In the genomic region with DNA sequence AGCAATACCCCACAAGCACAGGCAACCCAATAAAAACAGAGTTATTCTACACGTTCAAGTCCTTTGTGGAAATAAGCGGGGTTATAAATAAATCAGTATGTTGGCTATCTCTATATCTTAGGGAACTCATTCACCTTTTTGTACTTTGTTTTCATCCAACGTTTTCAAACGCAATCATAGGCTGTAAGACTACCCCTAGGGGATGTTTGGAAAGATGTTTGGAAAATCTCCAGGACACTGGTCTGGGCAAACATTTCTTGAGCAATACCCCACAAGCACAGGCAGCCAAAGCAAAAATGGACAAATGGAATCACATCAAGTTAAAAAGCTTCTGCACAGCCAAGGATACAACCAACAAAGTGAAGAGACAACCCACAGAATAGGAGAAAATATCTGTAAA, we compare ENCODE assay signal across 15 cellular contexts.
DNase-seq lines count a peak whose midpoint lies in the region; FAIRE-seq and TF ChIP-seq lines count a peak whose summit lies in the region.
"Had no signal": no experiment of that assay in that cellular context is flagged by ENCODE, and none has a peak within 500 bp of the region (broad histone marks: within the 10 kb centered on the region; RNA-seq: fewer than 3 reads in every experiment).

No MANE protein-coding gene starts in this region.

- TF ChIP-seq CTCF in bronchial epithelial cell (IDR thresholded peaks at IDR 0.05; ENCODE audit: insufficient read depth, low read length, severe bottlenecking) (no peak), liver (IDR thresholded peaks at IDR 0.05; ENCODE audit: low read depth, low read length, missing input control) (peak; percentile 23)

- H3K4me1 ChIP-seq in liver (ENCODE audit: control insufficient read depth in 4 of 4, insufficient read depth in 4 of 4, low read length in 3 of 4) = peaks cover 0 to 12% (median 9%) of the 10 kb centered on the region in 4 donors
- H3K4me1 ChIP-seq: body of pancreas had no signal

- no peak for FAIRE-seq in bronchial epithelial cell (lab: Jason Lieb, UNC)
- FAIRE-seq: GM12892 had no signal

- DNase-seq in EH (ENCODE audit: low read depth) (peak; percentile 77), NCI-H226 (peak; percentile 69), bronchial epithelial cell (ENCODE audit: low read depth) (peak; percentile 87), NCI-H774 (lab: John Stamatoyannopoulos, UW) (no peak), AG08396 (ENCODE audit: low spot score) (no peak), NCI-H526 (lab: John Stamatoyannopoulos, UW) (no peak)
- no peak for DNase-seq in activated effector memory CD4-positive, alpha-beta T cell treated with Interleukin-2 at 50 U/mL for 16 hours
- DNase-seq: activated CD4-positive, alpha-beta memory T cell treated with anti-CD3 and anti-CD28 coated beads for 36 hours; body of pancreas; effector CD8-positive, alpha-beta T cell; MG63; NCI-H2171 had no signal

- WGBS in liver = 29% methylated on average over 4 of the region's 4 CpGs

- H3K9me3 ChIP-seq in liver (ENCODE audit: control insufficient read depth in 4 of 4, low read length in 3 of 4) = no peaks in the 10 kb centered on the region
- H3K9me3 ChIP-seq: body of pancreas had no signal

- no peaks in the 10 kb centered on the region for H3K27me3 ChIP-seq in bronchial epithelial cell (ENCODE audit: control insufficient read depth, insufficient read depth, low read length)
- no peaks in the 10 kb centered on the region for H3K27me3 ChIP-seq in liver (ENCODE audit: control insufficient read depth in 4 of 4, insufficient read depth in 4 of 4, low read length in 3 of 4)
- H3K27me3 ChIP-seq: body of pancreas, MG63 had no signal

- no peaks in the 10 kb centered on the region for H3K36me3 ChIP-seq in bronchial epithelial cell (ENCODE audit: control insufficient read depth, insufficient read depth, low read length)
- no peaks in the 10 kb centered on the region for H3K36me3 ChIP-seq in liver (ENCODE audit: control insufficient read depth in 4 of 4, insufficient read depth in 3 of 4, low read depth in 1 of 4, low read length in 3 of 4)
- H3K36me3 ChIP-seq: MG63 had no signal

- no peak overlapping the region for H3K9ac ChIP-seq in liver (ENCODE audit: low read depth in 1 of 2, low read length in 2 of 2)

- TF ChIP-seq RAD21 in liver (IDR thresholded peaks at IDR 0.05) = peak; percentile 57 to 59

- H3K4me3 ChIP-seq in bronchial epithelial cell (ENCODE audit: low read depth, low read length) = no peak overlapping the region
- no peak overlapping the region for H3K4me3 ChIP-seq in liver (ENCODE audit: low read depth in 1 of 3, low read length in 3 of 3)
- H3K4me3 ChIP-seq: body of pancreas, MG63 had no signal

- H3K27ac ChIP-seq in liver (ENCODE audit: low read depth in 1 of 2, low read length in 2 of 2) = no peak overlapping the region
- H3K27ac ChIP-seq: body of pancreas, C4-2B had no signal

TF ChIP-seq in liver, 16 proteins besides CTCF, POLR2A, EP300 and RAD21:
- no peak for TF ChIP-seq GABPA (IDR thresholded peaks at IDR 0.05 in 1 of 2, conservative IDR thresholded peaks at IDR 0.05 in 1 of 2)
- TF ChIP-seq RXRA (IDR thresholded peaks at IDR 0.05) = peak; percentile 66 to 88
- TF ChIP-seq FOXA2 (IDR thresholded peaks at IDR 0.05) = peak; percentile 35
- peak; percentile 36 to 79 for TF ChIP-seq JUND (IDR thresholded peaks at IDR 0.05)
- TF ChIP-seq YY1 (IDR thresholded peaks at IDR 0.05) = peak; percentile 88
- TF ChIP-seq, protein P1, sequence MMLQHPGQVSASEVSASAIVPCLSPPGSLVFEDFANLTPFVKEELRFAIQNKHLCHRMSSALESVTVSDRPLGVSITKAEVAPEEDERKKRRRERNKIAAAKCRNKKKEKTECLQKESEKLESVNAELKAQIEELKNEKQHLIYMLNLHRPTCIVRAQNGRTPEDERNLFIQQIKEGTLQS (IDR thresholded peaks at IDR 0.05) = no peak
- TF ChIP-seq NR2F2 (IDR thresholded peaks at IDR 0.05) = no peak
- TF ChIP-seq, protein P2, sequence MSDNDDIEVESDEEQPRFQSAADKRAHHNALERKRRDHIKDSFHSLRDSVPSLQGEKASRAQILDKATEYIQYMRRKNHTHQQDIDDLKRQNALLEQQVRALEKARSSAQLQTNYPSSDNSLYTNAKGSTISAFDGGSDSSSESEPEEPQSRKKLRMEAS (IDR thresholded peaks at IDR 0.05) = peak; percentile 47
- peak; percentile 79 to 89 for TF ChIP-seq HNF4A (conservative IDR thresholded peaks at IDR 0.05)
- TF ChIP-seq SP1 (IDR thresholded peaks at IDR 0.05) = peak; percentile 45
- peak in 1 of 2 donors; percentile 20 for TF ChIP-seq EGR1 (IDR thresholded peaks at IDR 0.05; ENCODE audit: low read depth in 2 of 2)
- TF ChIP-seq, protein P3, sequence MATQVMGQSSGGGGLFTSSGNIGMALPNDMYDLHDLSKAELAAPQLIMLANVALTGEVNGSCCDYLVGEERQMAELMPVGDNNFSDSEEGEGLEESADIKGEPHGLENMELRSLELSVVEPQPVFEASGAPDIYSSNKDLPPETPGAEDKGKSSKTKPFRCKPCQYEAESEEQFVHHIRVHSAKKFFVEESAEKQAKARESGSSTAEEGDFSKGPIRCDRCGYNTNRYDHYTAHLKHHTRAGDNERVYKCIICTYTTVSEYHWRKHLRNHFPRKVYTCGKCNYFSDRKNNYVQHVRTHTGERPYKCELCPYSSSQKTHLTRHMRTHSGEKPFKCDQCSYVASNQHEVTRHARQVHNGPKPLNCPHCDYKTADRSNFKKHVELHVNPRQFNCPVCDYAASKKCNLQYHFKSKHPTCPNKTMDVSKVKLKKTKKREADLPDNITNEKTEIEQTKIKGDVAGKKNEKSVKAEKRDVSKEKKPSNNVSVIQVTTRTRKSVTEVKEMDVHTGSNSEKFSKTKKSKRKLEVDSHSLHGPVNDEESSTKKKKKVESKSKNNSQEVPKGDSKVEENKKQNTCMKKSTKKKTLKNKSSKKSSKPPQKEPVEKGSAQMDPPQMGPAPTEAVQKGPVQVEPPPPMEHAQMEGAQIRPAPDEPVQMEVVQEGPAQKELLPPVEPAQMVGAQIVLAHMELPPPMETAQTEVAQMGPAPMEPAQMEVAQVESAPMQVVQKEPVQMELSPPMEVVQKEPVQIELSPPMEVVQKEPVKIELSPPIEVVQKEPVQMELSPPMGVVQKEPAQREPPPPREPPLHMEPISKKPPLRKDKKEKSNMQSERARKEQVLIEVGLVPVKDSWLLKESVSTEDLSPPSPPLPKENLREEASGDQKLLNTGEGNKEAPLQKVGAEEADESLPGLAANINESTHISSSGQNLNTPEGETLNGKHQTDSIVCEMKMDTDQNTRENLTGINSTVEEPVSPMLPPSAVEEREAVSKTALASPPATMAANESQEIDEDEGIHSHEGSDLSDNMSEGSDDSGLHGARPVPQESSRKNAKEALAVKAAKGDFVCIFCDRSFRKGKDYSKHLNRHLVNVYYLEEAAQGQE (IDR thresholded peaks at IDR 0.05) = peak; percentile 73
- peak; percentile 24 for TF ChIP-seq TAF1 (conservative IDR thresholded peaks at IDR 0.05)
- peak; percentile 47 for TF ChIP-seq HNF4G (IDR thresholded peaks at IDR 0.05)
- peak; percentile 25 for TF ChIP-seq FOXA1 (IDR thresholded peaks at IDR 0.05)
- TF ChIP-seq, protein P4, sequence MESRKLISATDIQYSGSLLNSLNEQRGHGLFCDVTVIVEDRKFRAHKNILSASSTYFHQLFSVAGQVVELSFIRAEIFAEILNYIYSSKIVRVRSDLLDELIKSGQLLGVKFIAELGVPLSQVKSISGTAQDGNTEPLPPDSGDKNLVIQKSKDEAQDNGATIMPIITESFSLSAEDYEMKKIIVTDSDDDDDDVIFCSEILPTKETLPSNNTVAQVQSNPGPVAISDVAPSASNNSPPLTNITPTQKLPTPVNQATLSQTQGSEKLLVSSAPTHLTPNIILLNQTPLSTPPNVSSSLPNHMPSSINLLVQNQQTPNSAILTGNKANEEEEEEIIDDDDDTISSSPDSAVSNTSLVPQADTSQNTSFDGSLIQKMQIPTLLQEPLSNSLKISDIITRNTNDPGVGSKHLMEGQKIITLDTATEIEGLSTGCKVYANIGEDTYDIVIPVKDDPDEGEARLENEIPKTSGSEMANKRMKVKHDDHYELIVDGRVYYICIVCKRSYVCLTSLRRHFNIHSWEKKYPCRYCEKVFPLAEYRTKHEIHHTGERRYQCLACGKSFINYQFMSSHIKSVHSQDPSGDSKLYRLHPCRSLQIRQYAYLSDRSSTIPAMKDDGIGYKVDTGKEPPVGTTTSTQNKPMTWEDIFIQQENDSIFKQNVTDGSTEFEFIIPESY (IDR thresholded peaks at IDR 0.05) = peak; percentile 53

Comparison
In these comparisons a context has a peak if more than half of its experiments do, and no peak if none do; other contexts are left out.
1. DNase-seq: peak in EH (single experiment), NCI-H226 (single experiment) and bronchial epithelial cell (single experiment); none in activated effector memory CD4-positive, alpha-beta T cell treated with Interleukin-2 at 50 U/mL for 16 hours (single experiment), NCI-H774 (single experiment), AG08396 (single experiment) and NCI-H526 (0 of 2).